In the genomic region with DNA sequence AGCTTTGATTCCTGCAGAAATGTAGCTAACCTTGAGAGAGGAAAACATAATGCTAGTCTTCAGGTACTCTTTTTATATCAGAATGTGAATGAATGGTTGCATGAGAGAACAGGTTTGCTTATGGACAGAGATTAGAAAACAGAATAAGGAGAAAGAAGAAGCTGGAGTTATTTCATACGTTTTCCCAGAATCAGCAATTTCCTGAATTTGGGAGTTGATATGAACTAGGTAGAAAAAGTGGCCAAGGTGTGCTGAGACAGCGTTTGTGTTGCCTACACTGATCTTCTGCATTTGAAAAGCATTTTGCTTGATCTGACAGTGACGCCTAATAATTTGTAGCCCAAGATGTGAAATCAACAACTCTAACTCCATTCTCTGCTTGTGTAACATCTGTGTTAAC, we compare ENCODE assay signal across 9 cellular contexts. TPM values are rescaled to one million over a fixed set of nuclear protein-coding genes. Genes with fewer than 3 reads are reported as not detected.
"Had no signal": no experiment of that assay in that cellular context is flagged by ENCODE, and none has a peak within 500 bp of the region (broad histone marks: within the 10 kb centered on the region; RNA-seq: fewer than 3 reads in every experiment).

No MANE protein-coding gene starts in this region.

- H3K4me3 ChIP-seq: GM23338 had no signal

- FAIRE-seq: H1, H54, HTR-8/SVneo had no signal

- H3K27ac ChIP-seq: KMS-11 had no signal

- ATAC-seq: GM23338 had no signal

- H2AFZ ChIP-seq: GM23338 had no signal

- DNase-seq: H9, HCEC 1CT, KBM-7 had no signal

- H3K4me2 ChIP-seq: GM23338, KMS-11 had no signal

- H3K9ac ChIP-seq: KMS-11 had no signal

RNA-seq across cellular contexts. Expression of a gene that starts 12.5 kb away (rescaled TPM):
- total RNA-seq: HT-29 had no signal

RNA-seq across cellular contexts. Expression of a gene that starts 50.4 kb away (rescaled TPM):
- total RNA-seq: H9, HT-29 had no signal
